ENCODE assay signal across 16 cellular contexts in the genomic region with DNA sequence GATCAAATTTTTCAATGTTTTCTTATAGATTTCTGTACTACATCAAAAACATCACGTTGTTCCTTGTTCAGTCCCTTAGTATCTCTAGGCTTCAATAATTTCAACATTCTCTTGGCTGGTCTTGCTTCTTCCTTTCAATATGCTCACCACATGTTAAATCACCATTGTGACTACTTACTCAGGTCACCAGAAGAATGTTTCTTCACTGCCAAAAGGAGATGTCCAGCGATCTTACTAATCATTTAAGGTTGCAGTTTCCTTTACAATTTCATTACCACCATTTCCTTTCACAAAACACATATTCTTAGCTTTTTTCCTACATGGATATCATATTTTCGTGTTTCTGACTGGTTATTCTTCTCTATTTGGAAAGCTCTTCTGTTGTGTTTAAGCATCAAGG.
DNase-seq lines count a peak whose midpoint lies in the region; ATAC-seq and TF ChIP-seq lines count a peak whose summit lies in the region.
"Had no signal": no experiment of that assay in that cellular context is flagged by ENCODE, and none has a peak within 500 bp of the region (broad histone marks: within the 10 kb centered on the region; RNA-seq: fewer than 3 reads in every experiment).

No MANE protein-coding gene starts in this region.

- peaks cover 4% of the 10 kb centered on the region for H3K27me3 Mint-ChIP-seq in Caco-2 (ENCODE audit: insufficient read depth, unreplicated experiment)
- H3K27me3 Mint-ChIP-seq: activated T-cell treated with anti-CD3 and anti-CD28 coated beads, Interleukin-2, amount 50 U/mL, for 24 hours had no signal

- H3K4me3 Mint-ChIP-seq in Caco-2 (ENCODE audit: unreplicated experiment) = no peak overlapping the region
- H3K4me3 Mint-ChIP-seq: activated T-cell treated with anti-CD3 and anti-CD28 coated beads, Interleukin-2, amount 50 U/mL, for 24 hours had no signal

- H3K4me1 ChIP-seq in right atrium auricular region (no peaks in the 10 kb centered on the region), Caco-2 (no peaks in the 10 kb centered on the region)
- H3K4me1 ChIP-seq: testis had no signal

- intact Hi-C loops in Right ventricle myocardium superior (cut with DNase I) (no loop called here), Caco-2 (cut with micrococcal nuclease; ENCODE audit: unreplicated experiment) (no loop called here)

- no TSS peak for BruUV-seq in Caco-2 (replicated peaks; lab: Mats Ljungman, UMichigan)

- no peak overlapping the region for H3K4me3 ChIP-seq in right atrium auricular region
- no peak overlapping the region for H3K4me3 ChIP-seq in fibroblast of the aortic adventitia (ENCODE audit: low read depth, low read length)
- H3K4me3 ChIP-seq in Caco-2 (ENCODE audit: low read depth, low read length) = no peak overlapping the region
- H3K4me3 ChIP-seq: A549, testis had no signal

- H3K4me1 Mint-ChIP-seq in Caco-2 (ENCODE audit: low read depth, unreplicated experiment) = no peaks in the 10 kb centered on the region

- DNase-seq in Right ventricle myocardium superior (no peak), right atrium auricular region (ENCODE audit: low spot score) (no peak), fibroblast of the aortic adventitia (ENCODE audit: low read depth) (peak; percentile 97), Caco-2 (no peak), SW480 (ENCODE audit: low spot score) (no peak), COR-L47 (lab: John Stamatoyannopoulos, UW) (no peak)
- DNase-seq: activated T-cell treated with anti-CD3 and anti-CD28 coated beads, Interleukin-2, amount 50 U/mL, for 24 hours; DMS 273 treated with DMSO at 0.1 percent for 48 hours; effector CD8-positive, alpha-beta T cell; hippocampal formation; MV-4-11; occipital lobe; testis had no signal

- ATAC-seq in Right ventricle myocardium superior (ENCODE audit: poor library complexity) (peak; percentile 51), GM18861 (IDR thresholded peaks at IDR 0.05; ENCODE audit: unreplicated experiment) (no peak)
- ATAC-seq: A549 had no signal

- CTCF ChIA-PET in Caco-2 (lab: Charles Lee) = no interaction called here

- H3K27ac ChIP-seq in right atrium auricular region (no peak overlapping the region), angular gyrus (ENCODE audit: low read depth, low read length) (peak overlapping the region; percentile 35)
- H3K27ac ChIP-seq: A549, testis had no signal

- H3K9me3 ChIP-seq in right atrium auricular region (no peaks in the 10 kb centered on the region), Caco-2 (no peaks in the 10 kb centered on the region)
- H3K9me3 ChIP-seq: A549, testis had no signal

- H3K27me3 ChIP-seq in right atrium auricular region (no peaks in the 10 kb centered on the region), Caco-2 (replicated peaks; ENCODE audit: control insufficient read depth, insufficient read depth, low read length) (no peaks in the 10 kb centered on the region)
- H3K27me3 ChIP-seq: testis had no signal

- TF ChIP-seq CTCF in right atrium auricular region (IDR thresholded peaks at IDR 0.05) (no peak), fibroblast of the aortic adventitia (IDR thresholded peaks at IDR 0.05; ENCODE audit: insufficient read depth, low read length) (no peak), Caco-2 (IDR thresholded peaks at IDR 0.05; ENCODE audit: insufficient read depth in 1 of 2, low read depth in 1 of 2, low read length in 1 of 2, severe bottlenecking in 1 of 2, unreplicated experiment in 1 of 2) (no peak)

- H3K36me3 ChIP-seq in right atrium auricular region (no peaks in the 10 kb centered on the region), Caco-2 (ENCODE audit: control insufficient read depth, insufficient read depth, low read length) (no peaks in the 10 kb centered on the region)

- POLR2A ChIA-PET in Caco-2 (lab: Charles Lee) = no interaction called here

- no peak overlapping the region for H3K27ac Mint-ChIP-seq in Caco-2 (ENCODE audit: unreplicated experiment)
- H3K27ac Mint-ChIP-seq: activated T-cell treated with anti-CD3 and anti-CD28 coated beads, Interleukin-2, amount 50 U/mL, for 24 hours had no signal

- H3K36me3 Mint-ChIP-seq in Caco-2 (ENCODE audit: insufficient read depth, unreplicated experiment) = no peaks in the 10 kb centered on the region

- H3K9me3 Mint-ChIP-seq in Caco-2 (ENCODE audit: unreplicated experiment) = no peaks in the 10 kb centered on the region
